Comparison of ENCODE assay signal across 8 cellular contexts in genomic region chr11:9091044-9091936, GRCh38. TPM values are rescaled to one million over a fixed set of nuclear protein-coding genes. Genes with fewer than 3 reads are reported as not detected.
A peak's percentile ranks its signal among the peaks of the same experiment; 100 is the strongest.
DNase-seq lines count a peak whose midpoint lies in the region; ATAC-seq and TF ChIP-seq lines count a peak whose summit lies in the region.

TSS of gene SCUBE2 (minus strand) at chr11:9091599. CDS start at chr11:9091528, 71 bp downstream.

- H3K9me3 ChIP-seq in BLaER1 treated with 17β-estradiol and CSF1 and Interleukin-3, amounts not matched to agents 10 nM and 100 nM (replicated peaks in 1 of 11), result no peaks in the 10 kb centered on the region
- H3K9me3 ChIP-seq in PC-3 (ENCODE audit: low read length), result no peaks in the 10 kb centered on the region
- H3K9me3 ChIP-seq in fibroblast of lung (ENCODE audit: control insufficient read depth, insufficient read depth, low read depth, low read length), result no peaks in the 10 kb centered on the region
- no peaks in the 10 kb centered on the region for H3K9me3 ChIP-seq in neuron (ENCODE audit: low read length)

- POLR2A ChIA-PET in PC-3 (lab: Charles Lee; ENCODE audit: unreplicated experiment), result no interaction called here

- CTCF ChIA-PET in PC-3 (lab: Charles Lee), result no interaction called here

- intact Hi-C loops in PC-3 (cut with micrococcal nuclease), result no loop called here

- H3K9ac ChIP-seq in BLaER1 treated with 17β-estradiol and CSF1 and Interleukin-3, amounts not matched to agents 10 nM and 100 nM, result peak within 1 kb of the TSS in 8 of 11 experiments; percentile 6 to 73 (median 40); a peak in 8 of 22 replicates
- no peak within 1 kb of the TSS for H3K9ac ChIP-seq in PC-3 (ENCODE audit: low read length)
- H3K9ac ChIP-seq in fibroblast of lung (ENCODE audit: insufficient read depth, low read length), result peak within 1 kb of the TSS; percentile 8

- DNase-seq in PC-3 (no peak), fibroblast of lung (ENCODE audit: low read depth in 2 of 2) (no peak), amniotic stem cell (lab: John Stamatoyannopoulos, UW) (no peak), NCI-H1694 treated with DMSO at 0.1 percent for 48 hours (lab: John Stamatoyannopoulos, UW) (no peak)

- no peaks in the 10 kb centered on the region for H3K9me2 ChIP-seq in PC-3 (replicated peaks; ENCODE audit: low read length)

- H2AFZ ChIP-seq in PC-3 (ENCODE audit: low read length), result peak within 1 kb of the TSS; percentile 29; the same call in 1 of the 2 replicates
- peak within 1 kb of the TSS; percentile 9 for H2AFZ ChIP-seq in fibroblast of lung (ENCODE audit: low read length)
- H2AFZ ChIP-seq in neuron (ENCODE audit: low read depth, low read length), result peak within 1 kb of the TSS; percentile 63

- no peaks in the 10 kb centered on the region for H3K36me3 ChIP-seq in BLaER1 treated with 17β-estradiol and CSF1 and Interleukin-3, amounts not matched to agents 10 nM and 100 nM
- H3K36me3 ChIP-seq in PC-3 (ENCODE audit: low read depth, low read length) (no peaks in the 10 kb centered on the region), fibroblast of lung (ENCODE audit: control insufficient read depth, insufficient read depth, low read length) (no peaks in the 10 kb centered on the region), neuron (ENCODE audit: insufficient read depth, low read length) (no peaks in the 10 kb centered on the region)

- ATAC-seq in PC-3 (peak; percentile 64), HG03520 (IDR thresholded peaks at IDR 0.05; ENCODE audit: unreplicated experiment) (no peak), GM21723 (IDR thresholded peaks at IDR 0.05; ENCODE audit: unreplicated experiment) (no peak)

- H3K4me3 ChIP-seq in BLaER1 treated with 17β-estradiol and CSF1 and Interleukin-3, amounts not matched to agents 10 nM and 100 nM, result peak within 1 kb of the TSS; percentile 42 to 69 (median 56)
- H3K4me3 ChIP-seq in PC-3 (ENCODE audit: low read length) (peak within 1 kb of the TSS; percentile 58), fibroblast of lung (replicated peaks in 1 of 4; ENCODE audit: control extremely low read depth in 1 of 4, insufficient read depth in 1 of 4, low read depth in 3 of 4, low read length in 4 of 4) (peak within 1 kb of the TSS; percentile 32 to 52 (median 34)), neuron (ENCODE audit: low read length) (peak within 1 kb of the TSS; percentile 45)

- H3K27me3 ChIP-seq in BLaER1 treated with 17β-estradiol and CSF1 and Interleukin-3, amounts not matched to agents 10 nM and 100 nM, result peaks cover 53 to 66% (median 61%) of the 10 kb centered on the region in 11 experiments
- peaks cover 27% of the 10 kb centered on the region for H3K27me3 ChIP-seq in PC-3 (ENCODE audit: low read length)
- peaks cover 3% of the 10 kb centered on the region for H3K27me3 ChIP-seq in fibroblast of lung (ENCODE audit: control insufficient read depth, insufficient read depth, low read length)
- peaks cover 23% of the 10 kb centered on the region for H3K27me3 ChIP-seq in neuron (ENCODE audit: insufficient read depth, low read length)

- H3K4me2 ChIP-seq in BLaER1 treated with 17β-estradiol and CSF1 and Interleukin-3, amounts not matched to agents 10 nM and 100 nM, result peak within 1 kb of the TSS; percentile 73 to 98 (median 86)
- H3K4me2 ChIP-seq in PC-3 (ENCODE audit: low read length) (peak within 1 kb of the TSS; percentile 73), fibroblast of lung (ENCODE audit: extremely low read depth, insufficient read depth, low read length) (peak within 1 kb of the TSS; percentile 88)

- H4K20me1 ChIP-seq in BLaER1 treated with 17β-estradiol and CSF1 and Interleukin-3, amounts not matched to agents 10 nM and 100 nM, result peaks cover 0 to 34% (median 6%) of the 10 kb centered on the region in 11 experiments; a peak in 11 of 22 replicates
- H4K20me1 ChIP-seq in PC-3 (ENCODE audit: low read length) (no peaks in the 10 kb centered on the region), fibroblast of lung (ENCODE audit: control insufficient read depth, extremely low read depth, insufficient read depth, low read length) (no peaks in the 10 kb centered on the region)

- H3F3A ChIP-seq in PC-3 (ENCODE audit: low read length, unreplicated experiment), result no peaks in the 10 kb centered on the region

- TF ChIP-seq CTCF in PC-3 (conservative IDR thresholded peaks at IDR 0.05; ENCODE audit: low read depth, low read length) (no peak), fibroblast of lung (conservative IDR thresholded peaks at IDR 0.05 in 1 of 2, IDR thresholded peaks at IDR 0.05 in 1 of 2; ENCODE audit: low read depth in 1 of 2, low read length in 2 of 2) (no peak)

- H3K79me2 ChIP-seq in PC-3 (ENCODE audit: low read length) (no peaks in the 10 kb centered on the region), fibroblast of lung (ENCODE audit: control insufficient read depth, insufficient read depth, low read length) (no peaks in the 10 kb centered on the region)

- H3K27ac ChIP-seq in BLaER1 treated with 17β-estradiol and CSF1 and Interleukin-3, amounts not matched to agents 10 nM and 100 nM, result no peak within 1 kb of the TSS
- H3K27ac ChIP-seq in PC-3 (ENCODE audit: low read length) (no peak within 1 kb of the TSS), fibroblast of lung (ENCODE audit: insufficient read depth, low read length) (no peak within 1 kb of the TSS)

- no TSS peak for BruUV-seq in PC-3 (replicated peaks; lab: Mats Ljungman, UMichigan)

- H3K4me1 ChIP-seq in BLaER1 treated with 17β-estradiol and CSF1 and Interleukin-3, amounts not matched to agents 10 nM and 100 nM, result peaks cover 0 to 10% (median 5%) of the 10 kb centered on the region in 10 experiments; a peak in 9 of 20 replicates
- H3K4me1 ChIP-seq in PC-3 (ENCODE audit: insufficient read depth, low read length) (no peaks in the 10 kb centered on the region), fibroblast of lung (ENCODE audit: control insufficient read depth, extremely low read depth, insufficient read depth, low read length) (peaks cover 3% of the 10 kb centered on the region), neuron (ENCODE audit: insufficient read depth, low read length) (peaks cover 16% of the 10 kb centered on the region)

RNA-seq across cellular contexts. Expression of gene SCUBE2, which starts in this region (rescaled TPM):
- total RNA-seq in PC-3 (2014; rRNA removed) (0.18 TPM in 1 of 2 replicates, not detected in the other), fibroblast of lung (1.8 TPM in 2 replicates)
- polyA plus RNA-seq in fibroblast of lung, result 0.61 and 1.1 TPM in 2 replicates
- polyA plus RNA-seq in fibroblast of lung (2012), result 1.2 and 1.4 TPM in 2 replicates
- 0.12 and 1.2 TPM in 2 replicates for polyA minus RNA-seq in fibroblast of lung (ENCODE audit: low replicate concordance)

Comparison
In these comparisons a context has a peak if more than half of its experiments do, and no peak if none do; other contexts are left out.
1. Peak in ATAC-seq, H3K4me3 ChIP-seq and H3K4me2 ChIP-seq in PC-3; RNA of the gene not detected or under 1 TPM.
2. H2AFZ ChIP-seq: peak in every context shown above with its lines; median percentile 63 in neuron; 29 in PC-3; 9 in fibroblast of lung.